40 cellular contexts compared by ENCODE assay signal in the genomic region with DNA sequence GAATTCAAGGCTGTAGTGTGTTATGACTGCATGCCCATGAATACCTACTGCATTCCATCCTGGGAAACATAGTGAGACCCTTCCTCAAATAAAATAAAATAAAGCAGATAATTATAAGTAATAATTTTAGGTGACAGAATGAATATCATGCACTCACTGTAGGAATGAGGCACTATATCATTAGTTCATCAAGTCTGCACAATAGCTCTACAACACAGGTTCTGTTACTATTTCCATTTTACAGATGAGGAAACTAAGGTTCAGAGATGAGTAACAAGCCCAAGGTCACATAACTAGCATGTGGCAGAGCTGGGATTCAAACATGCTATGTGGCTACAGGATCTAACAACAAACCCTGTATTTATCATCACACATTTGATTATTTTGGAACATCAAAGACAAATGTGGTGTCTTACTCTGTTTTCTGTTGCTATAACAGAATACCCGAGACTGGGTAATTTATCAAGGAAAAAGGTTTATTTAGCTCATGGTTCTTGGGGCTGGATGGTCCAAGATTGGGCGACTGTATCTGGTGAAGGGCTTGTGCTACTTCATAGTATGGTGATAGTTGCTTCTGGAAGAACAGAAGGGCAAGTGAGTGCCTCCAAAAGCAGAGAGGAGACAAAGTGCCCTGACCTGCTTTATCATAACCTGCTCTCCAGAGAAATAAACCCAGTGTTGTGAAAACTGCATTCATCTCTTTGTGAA. TPM values are rescaled to one million over a fixed set of nuclear protein-coding genes. Genes with fewer than 3 reads are reported as not detected.
"Had no signal": no experiment of that assay in that cellular context is flagged by ENCODE, and none has a peak within 500 bp of the region (broad histone marks: within the 10 kb centered on the region; RNA-seq: fewer than 3 reads in every experiment).

No MANE protein-coding gene starts in this region.

- H3K36me3 ChIP-seq: WERI-Rb-1 had no signal

- H3K4me3 ChIP-seq: ascending aorta, cardiac muscle cell had no signal

- H3K27ac Mint-ChIP-seq: activated CD4-positive, alpha-beta memory T cell treated with anti-CD3 and anti-CD28 coated beads, Interleukin-2, amount 10 ng/mL, durations not matched to agents 7 days and 5 days; activated CD4-positive, alpha-beta T cell treated with anti-CD3 and anti-CD28 coated beads for 36 hours; activated CD4-positive, alpha-beta T cell treated with anti-CD3 and anti-CD28 coated beads, Interleukin-2, amount 10 ng/mL, durations not matched to agents 7 days and 5 days; activated CD8-positive, alpha-beta memory T cell treated with anti-CD3 and anti-CD28 coated beads, Interleukin-2, amount 10 ng/mL, durations not matched to agents 7 days and 5 days; activated CD8-positive, alpha-beta T cell treated with anti-CD3 and anti-CD28 coated beads, Interleukin-2, amount 10 ng/mL, durations not matched to agents 7 days and 5 days; activated naive CD4-positive, alpha-beta T cell treated with anti-CD3 and anti-CD28 coated beads, Interleukin-2, amount 10 ng/mL, durations not matched to agents 7 days and 5 days; activated naive CD4-positive, alpha-beta T cell treated with anti-CD3 and anti-CD28 coated beads, Interleukin-2, amount 50 U/mL, for 24 hours; activated naive CD8-positive, alpha-beta T cell; activated naive CD8-positive, alpha-beta T cell treated with anti-CD3 and anti-CD28 coated beads, Interleukin-2, amount 10 ng/mL, durations not matched to agents 7 days and 5 days; activated naive CD8-positive, alpha-beta T cell treated with anti-CD3 and anti-CD28 coated beads, Interleukin-2, amount 50 U/mL, for 24 hours; activated T-cell treated with anti-CD3 and anti-CD28 coated beads, Interleukin-2, amount 50 U/mL, for 24 hours; activated T-helper 2 cell treated with anti-CD3 and anti-CD28 coated beads, Interferon-gamma antibody, Interleukin-2, Interleukin-4, amounts not matched to agents 10 μg/mL and 5 μg/mL and 100 μg/mL, durations not matched to agents 14 hours and 24 hours and 36 hours; brain; T-helper 1 cell treated with Interleukin-12 subunit alpha and Interleukin-12 subunit beta and Interleukin-4 antibody, amounts not matched to agents 30 μg/mL and 1 μg/mL, for 36 hours; T-helper 2 cell treated with Interferon-gamma antibody and Interleukin-4, amounts not matched to agents 5 μg/mL and 100 μg/mL, for 36 hours; WTC11 had no signal

- ATAC-seq: activated CD4-positive, alpha-beta T cell treated with anti-CD3 and anti-CD28 coated beads for 36 hours; activated CD4-positive, CD25-positive, alpha-beta regulatory T cell treated with anti-CD3 and anti-CD28 coated beads, Interleukin-2, amount 50 U/mL, for 24 hours; activated CD8-positive, alpha-beta memory T cell treated with anti-CD3 and anti-CD28 coated beads, Interleukin-2, amount 10 ng/mL, durations not matched to agents 7 days and 5 days; activated CD8-positive, alpha-beta T cell treated with anti-CD3 and anti-CD28 coated beads, Interleukin-2, amount 10 ng/mL, durations not matched to agents 7 days and 5 days; activated naive CD8-positive, alpha-beta T cell treated with anti-CD3 and anti-CD28 coated beads, Interleukin-2, amount 50 U/mL, for 24 hours; WTC11 had no signal

- FAIRE-seq: bronchial epithelial cell, TTC549 had no signal

- H3K27ac ChIP-seq: ascending aorta, cardiac muscle cell, WERI-Rb-1 had no signal

- H3K27me3 Mint-ChIP-seq: activated CD4-positive, alpha-beta memory T cell treated with anti-CD3 and anti-CD28 coated beads, Interleukin-2, amount 10 ng/mL, durations not matched to agents 7 days and 5 days; activated CD4-positive, alpha-beta T cell treated with anti-CD3 and anti-CD28 coated beads for 36 hours; activated CD4-positive, alpha-beta T cell treated with anti-CD3 and anti-CD28 coated beads, Interleukin-2, amount 10 ng/mL, durations not matched to agents 7 days and 5 days; activated CD8-positive, alpha-beta memory T cell treated with anti-CD3 and anti-CD28 coated beads, Interleukin-2, amount 10 ng/mL, durations not matched to agents 7 days and 5 days; activated naive CD4-positive, alpha-beta T cell treated with anti-CD3 and anti-CD28 coated beads, Interleukin-2, amount 10 ng/mL, durations not matched to agents 7 days and 5 days; activated naive CD4-positive, alpha-beta T cell treated with anti-CD3 and anti-CD28 coated beads, Interleukin-2, amount 50 U/mL, for 24 hours; activated naive CD8-positive, alpha-beta T cell; activated naive CD8-positive, alpha-beta T cell treated with anti-CD3 and anti-CD28 coated beads, Interleukin-2, amount 10 ng/mL, durations not matched to agents 7 days and 5 days; activated naive CD8-positive, alpha-beta T cell treated with anti-CD3 and anti-CD28 coated beads, Interleukin-2, amount 50 U/mL, for 24 hours; activated T-cell treated with anti-CD3 and anti-CD28 coated beads, Interleukin-2, amount 50 U/mL, for 24 hours; brain; central memory CD8-positive, alpha-beta T cell had no signal

- H3K9me3 ChIP-seq: ascending aorta had no signal

- H3K4me1 Mint-ChIP-seq: central memory CD8-positive, alpha-beta T cell had no signal

- H3K4me3 Mint-ChIP-seq: activated CD4-positive, alpha-beta memory T cell treated with anti-CD3 and anti-CD28 coated beads, Interleukin-2, amount 10 ng/mL, durations not matched to agents 7 days and 5 days; activated CD4-positive, alpha-beta T cell treated with anti-CD3 and anti-CD28 coated beads for 36 hours; activated CD4-positive, alpha-beta T cell treated with anti-CD3 and anti-CD28 coated beads, Interleukin-2, amount 10 ng/mL, durations not matched to agents 7 days and 5 days; activated CD8-positive, alpha-beta memory T cell treated with anti-CD3 and anti-CD28 coated beads, Interleukin-2, amount 10 ng/mL, durations not matched to agents 7 days and 5 days; activated CD8-positive, alpha-beta T cell treated with anti-CD3 and anti-CD28 coated beads, Interleukin-2, amount 10 ng/mL, durations not matched to agents 7 days and 5 days; activated naive CD4-positive, alpha-beta T cell treated with anti-CD3 and anti-CD28 coated beads, Interleukin-2, amount 10 ng/mL, durations not matched to agents 7 days and 5 days; activated naive CD4-positive, alpha-beta T cell treated with anti-CD3 and anti-CD28 coated beads, Interleukin-2, amount 50 U/mL, for 24 hours; activated naive CD8-positive, alpha-beta T cell; activated naive CD8-positive, alpha-beta T cell treated with anti-CD3 and anti-CD28 coated beads, Interleukin-2, amount 10 ng/mL, durations not matched to agents 7 days and 5 days; activated naive CD8-positive, alpha-beta T cell treated with anti-CD3 and anti-CD28 coated beads, Interleukin-2, amount 50 U/mL, for 24 hours; activated T-cell treated with anti-CD3 and anti-CD28 coated beads, Interleukin-2, amount 50 U/mL, for 24 hours; brain; central memory CD8-positive, alpha-beta T cell; T-helper 1 cell treated with Interleukin-12 subunit alpha and Interleukin-12 subunit beta and Interleukin-4 antibody, amounts not matched to agents 30 μg/mL and 1 μg/mL, for 36 hours; T-helper 2 cell treated with Interferon-gamma antibody and Interleukin-4, amounts not matched to agents 5 μg/mL and 100 μg/mL, for 36 hours; WTC11 had no signal

- H3K36me3 Mint-ChIP-seq: activated CD8-positive, alpha-beta memory T cell treated with anti-CD3 and anti-CD28 coated beads, Interleukin-2, amount 10 ng/mL, durations not matched to agents 7 days and 5 days; activated naive CD4-positive, alpha-beta T cell treated with anti-CD3 and anti-CD28 coated beads, Interleukin-2, amount 50 U/mL, for 24 hours; brain had no signal

- DNase-seq: activated CD4-positive, alpha-beta memory T cell treated with anti-CD3 and anti-CD28 coated beads, Interleukin-2, amount 10 ng/mL, durations not matched to agents 7 days and 5 days; activated CD4-positive, alpha-beta T cell treated with anti-CD3 and anti-CD28 coated beads for 1 hour; activated CD4-positive, alpha-beta T cell treated with anti-CD3 and anti-CD28 coated beads for 36 hours; activated CD4-positive, alpha-beta T cell treated with anti-CD3 and anti-CD28 coated beads for 48 hours; activated CD4-positive, alpha-beta T cell treated with anti-CD3 and anti-CD28 coated beads, Interleukin-2, amount 10 ng/mL, durations not matched to agents 7 days and 5 days; activated CD4-positive, alpha-beta T cell treated with anti-CD3 and anti-CD28 coated beads, Interleukin-2, amount 50 U/mL, for 48 hours; activated CD4-positive, CD25-positive, alpha-beta regulatory T cell; activated CD8-positive, alpha-beta memory T cell treated with anti-CD3 and anti-CD28 coated beads for 24 hours; activated CD8-positive, alpha-beta memory T cell treated with anti-CD3 and anti-CD28 coated beads, Interleukin-2, amount 10 ng/mL, durations not matched to agents 7 days and 5 days; activated CD8-positive, alpha-beta memory T cell treated with anti-CD3 and anti-CD28 coated beads, Interleukin-2, amount 50 U/mL, for 48 hours; activated CD8-positive, alpha-beta T cell treated with anti-CD3 and anti-CD28 coated beads, Interleukin-2, amount 10 ng/mL, durations not matched to agents 7 days and 5 days; activated effector memory CD4-positive, alpha-beta T cell treated with Interleukin-2 at 50 U/mL for 16 hours; activated gamma-delta T cell; activated naive CD4-positive, alpha-beta T cell treated with anti-CD3 and anti-CD28 coated beads, Interleukin-2, amount 10 ng/mL, durations not matched to agents 7 days and 5 days; activated naive CD4-positive, alpha-beta T cell treated with Interleukin-2 at 50 U/mL for 16 hours; activated naive CD8-positive, alpha-beta T cell treated with anti-CD3 and anti-CD28 coated beads, Interleukin-2, amount 10 ng/mL, durations not matched to agents 7 days and 5 days; activated naive CD8-positive, alpha-beta T cell treated with anti-CD3 and anti-CD28 coated beads, Interleukin-2, amount 50 U/mL, for 24 hours; activated T-cell treated with anti-CD3 and anti-CD28 coated beads, Interleukin-2, amount 50 U/mL, for 24 hours; activated T-cell treated with anti-CD3 and anti-CD28 coated beads, Interleukin-2, amount 50 U/mL, for 48 hours; amygdala; anterior cingulate cortex; caudate nucleus; cerebellar nuclear complex; T-helper 1 cell; T-helper 2 cell; T-helper 9 cell; WERI-Rb-1 had no signal

- H3K9me3 Mint-ChIP-seq: activated CD4-positive, alpha-beta memory T cell treated with anti-CD3 and anti-CD28 coated beads, Interleukin-2, amount 10 ng/mL, durations not matched to agents 7 days and 5 days; activated CD4-positive, alpha-beta T cell treated with anti-CD3 and anti-CD28 coated beads, Interleukin-2, amount 10 ng/mL, durations not matched to agents 7 days and 5 days; activated naive CD4-positive, alpha-beta T cell treated with anti-CD3 and anti-CD28 coated beads, Interleukin-2, amount 10 ng/mL, durations not matched to agents 7 days and 5 days; activated naive CD4-positive, alpha-beta T cell treated with anti-CD3 and anti-CD28 coated beads, Interleukin-2, amount 50 U/mL, for 24 hours; activated naive CD8-positive, alpha-beta T cell treated with anti-CD3 and anti-CD28 coated beads, Interleukin-2, amount 10 ng/mL, durations not matched to agents 7 days and 5 days; activated naive CD8-positive, alpha-beta T cell treated with anti-CD3 and anti-CD28 coated beads, Interleukin-2, amount 50 U/mL, for 24 hours; activated T-cell treated with anti-CD3 and anti-CD28 coated beads, Interleukin-2, amount 50 U/mL, for 24 hours; activated T-helper 2 cell treated with anti-CD3 and anti-CD28 coated beads, Interferon-gamma antibody, Interleukin-2, Interleukin-4, amounts not matched to agents 10 μg/mL and 5 μg/mL and 100 μg/mL, durations not matched to agents 14 hours and 24 hours and 36 hours; brain; central memory CD8-positive, alpha-beta T cell; T-helper 1 cell treated with Interleukin-12 subunit alpha and Interleukin-12 subunit beta and Interleukin-4 antibody, amounts not matched to agents 30 μg/mL and 1 μg/mL, for 36 hours; T-helper 2 cell treated with Interferon-gamma antibody and Interleukin-4, amounts not matched to agents 5 μg/mL and 100 μg/mL, for 36 hours; WTC11 had no signal

- H3K27me3 ChIP-seq: ascending aorta, cardiac muscle cell had no signal

RNA-seq across cellular contexts. Expression of gene TMEM269, which starts 56.8 kb away (rescaled TPM):
- total RNA-seq: activated CD4-positive, alpha-beta memory T cell treated with anti-CD3 and anti-CD28 coated beads, Interleukin-2, amount 10 ng/mL, durations not matched to agents 7 days and 5 days; ascending aorta had no signal
